ENCODE assay signal across 1 cellular context in the genomic region with DNA sequence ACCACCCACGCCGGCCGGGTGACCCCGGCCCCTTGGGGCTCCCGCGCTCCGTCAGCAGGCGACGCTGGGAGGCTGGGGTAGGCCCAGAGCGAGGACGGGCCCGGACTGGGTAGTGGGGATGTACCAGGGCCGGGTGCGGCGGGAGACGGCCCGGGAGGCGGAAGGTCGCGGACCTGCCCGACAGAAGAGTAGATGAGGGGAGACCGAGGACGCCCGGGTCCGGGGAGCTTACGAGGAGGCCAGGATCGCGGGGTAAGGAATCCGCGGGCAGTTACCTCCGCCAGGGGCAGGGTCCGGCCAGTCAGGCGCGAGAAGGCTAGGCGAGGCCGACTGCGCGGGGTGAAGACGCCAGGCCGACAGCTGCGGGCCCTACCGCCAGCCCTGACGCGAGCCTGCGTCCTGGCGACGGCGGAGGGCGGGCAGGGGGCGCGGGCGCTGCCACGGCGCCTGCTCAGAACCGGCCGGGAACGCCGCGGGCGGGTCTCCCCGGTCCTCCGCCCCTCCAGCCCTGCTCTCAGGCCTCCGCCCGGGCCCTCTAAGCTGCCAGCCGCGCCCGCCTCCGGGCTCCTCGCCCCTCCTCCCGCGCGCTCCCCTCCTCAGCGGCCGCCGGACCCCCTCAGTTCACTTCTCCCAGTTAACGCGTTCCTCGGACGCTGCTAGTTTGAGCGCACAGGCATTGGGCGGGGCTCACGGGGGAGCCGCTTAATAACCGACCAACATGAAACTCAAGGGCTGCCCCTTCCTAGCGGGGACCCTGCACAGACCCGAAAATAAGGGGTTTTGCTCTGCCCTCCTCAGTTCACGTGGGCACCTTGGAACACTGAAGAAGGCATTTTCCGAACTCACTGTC.
TF ChIP-seq lines count a peak whose summit lies in the region.

Gene CPLANE1 (minus strand): TSS at position 407 of the 850 bp plus-strand sequence. CDS start 1,678 bp downstream, outside the sequence.

TF ChIP-seq in HepG2, 621 proteins besides CTCF, POLR2A, EP300 and RAD21 (continued from another document and continues in another):
- TF ChIP-seq ZMAT3 (CRISPR knock-in tag; conservative IDR thresholded peaks at IDR 0.05) = peak; percentile 86; the same call in 1 of the 2 replicates
- no peak for TF ChIP-seq ZNF326 (CRISPR knock-in tag; IDR thresholded peaks at IDR 0.05; ENCODE audit: borderline replicate concordance)
- TF ChIP-seq, protein P1, sequence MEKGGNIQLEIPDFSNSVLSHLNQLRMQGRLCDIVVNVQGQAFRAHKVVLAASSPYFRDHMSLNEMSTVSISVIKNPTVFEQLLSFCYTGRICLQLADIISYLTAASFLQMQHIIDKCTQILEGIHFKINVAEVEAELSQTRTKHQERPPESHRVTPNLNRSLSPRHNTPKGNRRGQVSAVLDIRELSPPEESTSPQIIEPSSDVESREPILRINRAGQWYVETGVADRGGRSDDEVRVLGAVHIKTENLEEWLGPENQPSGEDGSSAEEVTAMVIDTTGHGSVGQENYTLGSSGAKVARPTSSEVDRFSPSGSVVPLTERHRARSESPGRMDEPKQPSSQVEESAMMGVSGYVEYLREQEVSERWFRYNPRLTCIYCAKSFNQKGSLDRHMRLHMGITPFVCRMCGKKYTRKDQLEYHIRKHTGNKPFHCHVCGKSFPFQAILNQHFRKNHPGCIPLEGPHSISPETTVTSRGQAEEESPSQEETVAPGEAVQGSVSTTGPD (CRISPR knock-in tag; IDR thresholded peaks at IDR 0.05) = no peak
- TF ChIP-seq TBL1XR1 (IDR thresholded peaks at IDR 0.05; ENCODE audit: borderline replicate concordance, low read length, partially characterized antibody) = no peak
- peak; percentile 11; the same call in 1 of the 2 replicates for TF ChIP-seq HNF4A (CRISPR knock-in tag; IDR thresholded peaks at IDR 0.05)
- peak; percentile 50 for TF ChIP-seq AGO2 (optimal IDR thresholded peaks at IDR 0.05; ENCODE audit: low read depth, low read length)
- TF ChIP-seq ZFP36L2 (CRISPR knock-in tag; IDR thresholded peaks at IDR 0.05) = no peak
- no peak; the same call in 1 of the 2 replicates for TF ChIP-seq PHF21A (CRISPR knock-in tag; IDR thresholded peaks at IDR 0.05)
- TF ChIP-seq RBFOX2 (IDR thresholded peaks at IDR 0.05; ENCODE audit: low read depth, low read length) = peak; percentile 92
- TF ChIP-seq ZNF546 (CRISPR knock-in tag; conservative IDR thresholded peaks at IDR 0.05) = no peak
- TF ChIP-seq ARID3A (IDR thresholded peaks at IDR 0.05; ENCODE audit: low read depth, low read length) = no peak
- TF ChIP-seq ZNF34 (CRISPR knock-in tag; IDR thresholded peaks at IDR 0.05; ENCODE audit: borderline replicate concordance) = no peak
- no peak for TF ChIP-seq ZNF143 (CRISPR knock-in tag; IDR thresholded peaks at IDR 0.05)
- no peak for TF ChIP-seq TAF15 (IDR thresholded peaks at IDR 0.05; ENCODE audit: low read depth, low read length, poor library complexity, severe bottlenecking)
- no peak; the same call in 1 of the 2 replicates for TF ChIP-seq RXRB (CRISPR knock-in tag; IDR thresholded peaks at IDR 0.05; ENCODE audit: borderline replicate concordance)
- TF ChIP-seq REPIN1 (CRISPR knock-in tag; IDR thresholded peaks at IDR 0.05; ENCODE audit: borderline replicate concordance, low read depth) = peak; percentile 58
- TF ChIP-seq, protein P2, sequence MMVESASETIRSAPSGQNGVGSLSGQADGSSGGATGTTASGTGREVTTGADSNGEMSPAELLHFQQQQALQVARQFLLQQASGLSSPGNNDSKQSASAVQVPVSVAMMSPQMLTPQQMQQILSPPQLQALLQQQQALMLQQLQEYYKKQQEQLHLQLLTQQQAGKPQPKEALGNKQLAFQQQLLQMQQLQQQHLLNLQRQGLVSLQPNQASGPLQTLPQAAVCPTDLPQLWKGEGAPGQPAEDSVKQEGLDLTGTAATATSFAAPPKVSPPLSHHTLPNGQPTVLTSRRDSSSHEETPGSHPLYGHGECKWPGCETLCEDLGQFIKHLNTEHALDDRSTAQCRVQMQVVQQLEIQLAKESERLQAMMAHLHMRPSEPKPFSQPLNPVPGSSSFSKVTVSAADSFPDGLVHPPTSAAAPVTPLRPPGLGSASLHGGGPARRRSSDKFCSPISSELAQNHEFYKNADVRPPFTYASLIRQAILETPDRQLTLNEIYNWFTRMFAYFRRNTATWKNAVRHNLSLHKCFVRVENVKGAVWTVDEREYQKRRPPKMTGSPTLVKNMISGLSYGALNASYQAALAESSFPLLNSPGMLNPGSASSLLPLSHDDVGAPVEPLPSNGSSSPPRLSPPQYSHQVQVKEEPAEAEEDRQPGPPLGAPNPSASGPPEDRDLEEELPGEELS (CRISPR knock-in tag; IDR thresholded peaks at IDR 0.05) = no peak
- no peak for TF ChIP-seq KLF9 (CRISPR knock-in tag; IDR thresholded peaks at IDR 0.05; ENCODE audit: low read depth)
- no peak for TF ChIP-seq SUZ12 (IDR thresholded peaks at IDR 0.05; ENCODE audit: low read depth, low read length)
- TF ChIP-seq, protein P3, sequence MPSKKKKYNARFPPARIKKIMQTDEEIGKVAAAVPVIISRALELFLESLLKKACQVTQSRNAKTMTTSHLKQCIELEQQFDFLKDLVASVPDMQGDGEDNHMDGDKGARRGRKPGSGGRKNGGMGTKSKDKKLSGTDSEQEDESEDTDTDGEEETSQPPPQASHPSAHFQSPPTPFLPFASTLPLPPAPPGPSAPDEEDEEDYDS (CRISPR knock-in tag; IDR thresholded peaks at IDR 0.05) = no peak
- TF ChIP-seq PTBP1 (IDR thresholded peaks at IDR 0.05; ENCODE audit: low read depth, low read length, poor library complexity, severe bottlenecking) = no peak
- TF ChIP-seq, protein P4, sequence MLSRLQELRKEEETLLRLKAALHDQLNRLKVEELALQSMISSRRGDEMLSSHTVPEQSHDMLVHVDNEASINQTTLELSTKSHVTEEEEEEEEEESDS (CRISPR knock-in tag; IDR thresholded peaks at IDR 0.05; ENCODE audit: borderline replicate concordance) = 0 out of 2 replicates have a peak, but pooled peaks have one; percentile 47
- TF ChIP-seq ZNF10 (CRISPR knock-in tag; IDR thresholded peaks at IDR 0.05; ENCODE audit: borderline replicate concordance, low read depth) = no peak
- TF ChIP-seq ZNF576 (CRISPR knock-in tag; IDR thresholded peaks at IDR 0.05) = no peak
- TF ChIP-seq ZNF577 (CRISPR knock-in tag; IDR thresholded peaks at IDR 0.05; ENCODE audit: borderline replicate concordance, low read depth) = no peak
- TF ChIP-seq, protein P5, sequence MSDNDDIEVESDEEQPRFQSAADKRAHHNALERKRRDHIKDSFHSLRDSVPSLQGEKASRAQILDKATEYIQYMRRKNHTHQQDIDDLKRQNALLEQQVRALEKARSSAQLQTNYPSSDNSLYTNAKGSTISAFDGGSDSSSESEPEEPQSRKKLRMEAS (IDR thresholded peaks at IDR 0.05) = peak; percentile 85
- 0 out of 2 replicates have a peak, but pooled peaks have one; percentile 6 for TF ChIP-seq GATAD2A (CRISPR knock-in tag; IDR thresholded peaks at IDR 0.05)
- TF ChIP-seq SRSF1 (optimal IDR thresholded peaks at IDR 0.05; ENCODE audit: low read depth, low read length) = no peak
- TF ChIP-seq ZNF614 (CRISPR knock-in tag; IDR thresholded peaks at IDR 0.05; ENCODE audit: borderline replicate concordance) = peak; percentile 11; the same call in 1 of the 2 replicates
- no peak; the same call in none of the 2 replicates for TF ChIP-seq SRY (CRISPR knock-in tag; IDR thresholded peaks at IDR 0.05)
- TF ChIP-seq IRF2 (CRISPR knock-in tag; IDR thresholded peaks at IDR 0.05) = no peak
- 0 out of 2 replicates have a peak, but pooled peaks have one; percentile 11 for TF ChIP-seq RFXAP (CRISPR knock-in tag; IDR thresholded peaks at IDR 0.05; ENCODE audit: borderline replicate concordance)
- TF ChIP-seq PRMT3 (CRISPR knock-in tag; IDR thresholded peaks at IDR 0.05; ENCODE audit: borderline replicate concordance, low read depth) = no peak
- no peak for TF ChIP-seq ZNF564 (CRISPR knock-in tag; IDR thresholded peaks at IDR 0.05)
- no peak for TF ChIP-seq TFE3 (CRISPR knock-in tag; IDR thresholded peaks at IDR 0.05)
- TF ChIP-seq, protein P6, sequence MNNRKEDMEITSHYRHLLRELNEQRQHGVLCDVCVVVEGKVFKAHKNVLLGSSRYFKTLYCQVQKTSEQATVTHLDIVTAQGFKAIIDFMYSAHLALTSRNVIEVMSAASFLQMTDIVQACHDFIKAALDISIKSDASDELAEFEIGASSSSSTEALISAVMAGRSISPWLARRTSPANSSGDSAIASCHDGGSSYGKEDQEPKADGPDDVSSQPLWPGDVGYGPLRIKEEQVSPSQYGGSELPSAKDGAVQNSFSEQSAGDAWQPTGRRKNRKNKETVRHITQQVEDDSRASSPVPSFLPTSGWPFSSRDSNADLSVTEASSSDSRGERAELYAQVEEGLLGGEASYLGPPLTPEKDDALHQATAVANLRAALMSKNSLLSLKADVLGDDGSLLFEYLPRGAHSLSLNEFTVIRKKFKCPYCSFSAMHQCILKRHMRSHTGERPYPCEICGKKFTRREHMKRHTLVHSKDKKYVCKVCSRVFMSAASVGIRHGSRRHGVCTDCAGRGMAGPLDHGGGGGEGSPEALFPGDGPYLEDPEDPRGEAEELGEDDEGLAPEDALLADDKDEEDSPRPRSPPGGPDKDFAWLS (CRISPR knock-in tag; IDR thresholded peaks at IDR 0.05; ENCODE audit: borderline replicate concordance) = no peak
- TF ChIP-seq POGK (CRISPR knock-in tag; conservative IDR thresholded peaks at IDR 0.05) = no peak; the same call in 1 of the 2 replicates
- no peak for TF ChIP-seq BRCA1 (CRISPR knock-in tag; IDR thresholded peaks at IDR 0.05)
- no peak for TF ChIP-seq ZFP1 (CRISPR knock-in tag; IDR thresholded peaks at IDR 0.05)
- peak; percentile 72; the same call in 1 of the 2 replicates for TF ChIP-seq HNRNPL (IDR thresholded peaks at IDR 0.05; ENCODE audit: low read depth, low read length)
- TF ChIP-seq ZNF230 (CRISPR knock-in tag; IDR thresholded peaks at IDR 0.05) = no peak
- TF ChIP-seq U2AF2 (IDR thresholded peaks at IDR 0.05; ENCODE audit: low read depth, low read length) = no peak
- TF ChIP-seq, protein P7, sequence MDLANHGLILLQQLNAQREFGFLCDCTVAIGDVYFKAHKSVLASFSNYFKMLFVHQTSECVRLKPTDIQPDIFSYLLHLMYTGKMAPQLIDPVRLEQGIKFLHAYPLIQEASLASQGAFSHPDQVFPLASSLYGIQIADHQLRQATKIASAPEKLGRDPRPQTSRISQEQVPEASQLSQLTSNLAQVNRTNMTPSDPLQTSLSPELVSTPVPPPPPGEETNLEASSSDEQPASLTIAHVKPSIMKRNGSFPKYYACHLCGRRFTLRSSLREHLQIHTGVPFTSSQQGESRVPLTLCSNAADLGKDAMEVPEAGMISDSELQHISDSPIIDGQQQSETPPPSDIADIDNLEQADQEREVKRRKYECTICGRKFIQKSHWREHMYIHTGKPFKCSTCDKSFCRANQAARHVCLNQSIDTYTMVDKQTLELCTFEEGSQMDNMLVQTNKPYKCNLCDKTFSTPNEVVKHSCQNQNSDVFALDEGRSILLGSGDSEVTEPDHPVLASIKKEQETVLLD (CRISPR knock-in tag; IDR thresholded peaks at IDR 0.05; ENCODE audit: low read depth) = no peak
